1 cellular context compared by ENCODE assay signal in the genomic region with DNA sequence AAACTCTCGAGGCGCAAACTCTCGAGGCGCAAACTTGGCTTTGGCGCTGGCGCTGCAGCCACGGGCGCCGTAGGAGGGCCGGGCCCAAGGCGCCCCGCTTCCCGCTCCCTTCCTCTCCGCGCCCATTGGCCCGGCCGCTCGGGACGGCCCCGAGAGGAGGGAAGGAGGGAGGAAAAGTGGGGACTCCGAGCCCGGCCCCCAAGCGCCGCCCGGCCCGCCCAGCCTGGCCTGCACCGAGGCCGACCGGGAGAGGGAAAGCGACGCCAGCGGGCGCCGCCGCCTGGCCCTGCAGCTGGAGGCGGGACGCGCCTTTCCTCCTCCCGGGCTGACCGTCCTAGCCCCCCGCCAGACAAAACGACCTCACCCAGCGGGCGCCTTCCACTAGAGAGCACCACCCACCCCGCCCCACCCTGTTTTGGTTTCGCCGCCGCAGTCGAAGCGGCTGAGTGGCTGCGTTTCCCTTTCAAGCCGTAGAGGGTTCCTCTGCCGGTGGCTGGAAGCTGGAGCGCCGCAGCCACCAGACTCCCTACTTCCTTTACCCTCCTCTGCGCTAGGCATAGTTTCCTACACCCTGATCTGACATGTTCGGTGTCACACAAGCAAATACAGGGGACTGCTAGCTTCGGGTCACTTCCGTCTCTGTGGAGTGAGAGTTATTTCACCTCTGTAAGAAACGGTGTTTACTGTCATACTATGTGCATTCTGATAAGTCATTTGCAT.
TF ChIP-seq lines count a peak whose summit lies in the region.

A gene with protein sequence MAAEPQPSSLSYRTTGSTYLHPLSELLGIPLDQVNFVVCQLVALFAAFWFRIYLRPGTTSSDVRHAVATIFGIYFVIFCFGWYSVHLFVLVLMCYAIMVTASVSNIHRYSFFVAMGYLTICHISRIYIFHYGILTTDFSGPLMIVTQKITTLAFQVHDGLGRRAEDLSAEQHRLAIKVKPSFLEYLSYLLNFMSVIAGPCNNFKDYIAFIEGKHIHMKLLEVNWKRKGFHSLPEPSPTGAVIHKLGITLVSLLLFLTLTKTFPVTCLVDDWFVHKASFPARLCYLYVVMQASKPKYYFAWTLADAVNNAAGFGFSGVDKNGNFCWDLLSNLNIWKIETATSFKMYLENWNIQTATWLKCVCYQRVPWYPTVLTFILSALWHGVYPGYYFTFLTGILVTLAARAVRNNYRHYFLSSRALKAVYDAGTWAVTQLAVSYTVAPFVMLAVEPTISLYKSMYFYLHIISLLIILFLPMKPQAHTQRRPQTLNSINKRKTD (minus strand): TSS at position 78 of the 720 bp plus-strand sequence. CDS start 235 bp downstream, outside the sequence.

TF ChIP-seq in HepG2, 621 proteins besides CTCF, POLR2A, EP300 and RAD21 (continued from another document and continues in another):
- TF ChIP-seq, protein P1, sequence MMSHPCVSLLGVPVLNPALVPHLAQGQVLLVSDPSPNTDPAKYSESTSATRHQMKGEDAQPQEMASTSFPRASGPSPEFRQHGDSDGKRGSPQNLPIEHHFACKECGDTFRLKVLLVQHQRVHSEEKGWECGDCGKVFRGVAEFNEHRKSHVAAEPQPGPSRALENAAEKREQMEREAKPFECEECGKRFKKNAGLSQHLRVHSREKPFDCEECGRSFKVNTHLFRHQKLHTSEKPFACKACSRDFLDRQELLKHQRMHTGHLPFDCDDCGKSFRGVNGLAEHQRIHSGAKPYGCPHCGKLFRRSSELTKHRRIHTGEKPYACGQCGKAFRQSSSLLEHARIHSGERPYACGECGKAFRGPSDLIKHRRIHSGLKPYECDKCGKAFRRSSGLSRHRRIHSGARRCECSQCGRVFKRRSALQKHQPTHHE (CRISPR knock-in tag; IDR thresholded peaks at IDR 0.05; ENCODE audit: borderline replicate concordance) = peak; percentile 51; the same call in 1 of the 2 replicates
- TF ChIP-seq NR2C2 (CRISPR knock-in tag; IDR thresholded peaks at IDR 0.05; ENCODE audit: borderline replicate concordance) (no peak), ZFP82 (CRISPR knock-in tag; IDR thresholded peaks at IDR 0.05; ENCODE audit: borderline replicate concordance) (no peak), ZNF256 (CRISPR knock-in tag; conservative IDR thresholded peaks at IDR 0.05) (no peak), FOXP1 (IDR thresholded peaks at IDR 0.05) (no peak), FOXP1 (CRISPR knock-in tag; IDR thresholded peaks at IDR 0.05) (no peak), TOPORS (CRISPR knock-in tag; IDR thresholded peaks at IDR 0.05) (peak; percentile 73; the same call in 1 of the 2 replicates), KAT2B (IDR thresholded peaks at IDR 0.05; ENCODE audit: borderline replicate concordance, low read depth, low read length) (no peak), ZNF850 (CRISPR knock-in tag; conservative IDR thresholded peaks at IDR 0.05) (no peak), ZNF34 (CRISPR knock-in tag; IDR thresholded peaks at IDR 0.05; ENCODE audit: borderline replicate concordance) (no peak), PPARG (CRISPR knock-in tag; conservative IDR thresholded peaks at IDR 0.05) (no peak), NFE2 (CRISPR knock-in tag; IDR thresholded peaks at IDR 0.05) (no peak), KDM2A (CRISPR knock-in tag; IDR thresholded peaks at IDR 0.05; ENCODE audit: borderline replicate concordance, low read depth) (no peak), ZSCAN20 (CRISPR knock-in tag; IDR thresholded peaks at IDR 0.05; ENCODE audit: borderline replicate concordance) (0 out of 2 replicates have a peak, but pooled peaks have one; percentile 73), PCBP1 (IDR thresholded peaks at IDR 0.05; ENCODE audit: borderline replicate concordance, low read depth, low read length) (no peak), ZNF598 (CRISPR knock-in tag; IDR thresholded peaks at IDR 0.05; ENCODE audit: borderline replicate concordance) (0 out of 2 replicates have a peak, but pooled peaks have one; percentile 48), EEA1 (CRISPR knock-in tag; IDR thresholded peaks at IDR 0.05; ENCODE audit: borderline replicate concordance) (peak; percentile 67; the same call in 1 of the 2 replicates), MEIS1 (CRISPR knock-in tag; IDR thresholded peaks at IDR 0.05; ENCODE audit: borderline replicate concordance) (no peak), SRSF4 (IDR thresholded peaks at IDR 0.05; ENCODE audit: low read depth, low read length, poor library complexity, severe bottlenecking) (no peak), NFE2L1 (CRISPR knock-in tag; IDR thresholded peaks at IDR 0.05; ENCODE audit: borderline replicate concordance) (no peak), DNMT1 (CRISPR knock-in tag; IDR thresholded peaks at IDR 0.05) (0 out of 2 replicates have a peak, but pooled peaks have one; percentile 34), NRL (CRISPR knock-in tag; IDR thresholded peaks at IDR 0.05; ENCODE audit: borderline replicate concordance) (0 out of 2 replicates have a peak, but pooled peaks have one; percentile 49), CENPX (CRISPR knock-in tag; IDR thresholded peaks at IDR 0.05) (no peak), ZMAT3 (CRISPR knock-in tag; conservative IDR thresholded peaks at IDR 0.05) (0 out of 2 replicates have a peak, but pooled peaks have one; percentile 28), EED (CRISPR knock-in tag; IDR thresholded peaks at IDR 0.05) (no peak; the same call in 1 of the 2 replicates), AGO2 (optimal IDR thresholded peaks at IDR 0.05; ENCODE audit: low read depth, low read length) (no peak), SALL2 (CRISPR knock-in tag; IDR thresholded peaks at IDR 0.05) (0 out of 2 replicates have a peak, but pooled peaks have one; percentile 33), PHF21A (CRISPR knock-in tag; IDR thresholded peaks at IDR 0.05) (no peak), STAT5B (CRISPR knock-in tag; IDR thresholded peaks at IDR 0.05) (no peak), SRF (IDR thresholded peaks at IDR 0.05; ENCODE audit: low read depth, low read length) (no peak), MED8 (CRISPR knock-in tag; IDR thresholded peaks at IDR 0.05; ENCODE audit: insufficient replicate concordance) (no peak), ZFP36L2 (CRISPR knock-in tag; IDR thresholded peaks at IDR 0.05) (no peak)
- TF ChIP-seq, protein P2, sequence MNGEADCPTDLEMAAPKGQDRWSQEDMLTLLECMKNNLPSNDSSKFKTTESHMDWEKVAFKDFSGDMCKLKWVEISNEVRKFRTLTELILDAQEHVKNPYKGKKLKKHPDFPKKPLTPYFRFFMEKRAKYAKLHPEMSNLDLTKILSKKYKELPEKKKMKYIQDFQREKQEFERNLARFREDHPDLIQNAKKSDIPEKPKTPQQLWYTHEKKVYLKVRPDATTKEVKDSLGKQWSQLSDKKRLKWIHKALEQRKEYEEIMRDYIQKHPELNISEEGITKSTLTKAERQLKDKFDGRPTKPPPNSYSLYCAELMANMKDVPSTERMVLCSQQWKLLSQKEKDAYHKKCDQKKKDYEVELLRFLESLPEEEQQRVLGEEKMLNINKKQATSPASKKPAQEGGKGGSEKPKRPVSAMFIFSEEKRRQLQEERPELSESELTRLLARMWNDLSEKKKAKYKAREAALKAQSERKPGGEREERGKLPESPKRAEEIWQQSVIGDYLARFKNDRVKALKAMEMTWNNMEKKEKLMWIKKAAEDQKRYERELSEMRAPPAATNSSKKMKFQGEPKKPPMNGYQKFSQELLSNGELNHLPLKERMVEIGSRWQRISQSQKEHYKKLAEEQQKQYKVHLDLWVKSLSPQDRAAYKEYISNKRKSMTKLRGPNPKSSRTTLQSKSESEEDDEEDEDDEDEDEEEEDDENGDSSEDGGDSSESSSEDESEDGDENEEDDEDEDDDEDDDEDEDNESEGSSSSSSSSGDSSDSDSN (CRISPR knock-in tag; IDR thresholded peaks at IDR 0.05) = peak; percentile 86; the same call in 1 of the 2 replicates
- TF ChIP-seq, protein P3, sequence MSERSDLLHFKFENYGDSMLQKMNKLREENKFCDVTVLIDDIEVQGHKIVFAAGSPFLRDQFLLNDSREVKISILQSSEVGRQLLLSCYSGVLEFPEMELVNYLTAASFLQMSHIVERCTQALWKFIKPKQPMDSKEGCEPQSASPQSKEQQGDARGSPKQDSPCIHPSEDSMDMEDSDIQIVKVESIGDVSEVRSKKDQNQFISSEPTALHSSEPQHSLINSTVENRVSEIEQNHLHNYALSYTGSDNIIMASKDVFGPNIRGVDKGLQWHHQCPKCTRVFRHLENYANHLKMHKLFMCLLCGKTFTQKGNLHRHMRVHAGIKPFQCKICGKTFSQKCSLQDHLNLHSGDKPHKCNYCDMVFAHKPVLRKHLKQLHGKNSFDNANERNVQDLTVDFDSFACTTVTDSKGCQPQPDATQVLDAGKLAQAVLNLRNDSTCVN (CRISPR knock-in tag; IDR thresholded peaks at IDR 0.05; ENCODE audit: borderline replicate concordance) = no peak
- TF ChIP-seq, protein P4, sequence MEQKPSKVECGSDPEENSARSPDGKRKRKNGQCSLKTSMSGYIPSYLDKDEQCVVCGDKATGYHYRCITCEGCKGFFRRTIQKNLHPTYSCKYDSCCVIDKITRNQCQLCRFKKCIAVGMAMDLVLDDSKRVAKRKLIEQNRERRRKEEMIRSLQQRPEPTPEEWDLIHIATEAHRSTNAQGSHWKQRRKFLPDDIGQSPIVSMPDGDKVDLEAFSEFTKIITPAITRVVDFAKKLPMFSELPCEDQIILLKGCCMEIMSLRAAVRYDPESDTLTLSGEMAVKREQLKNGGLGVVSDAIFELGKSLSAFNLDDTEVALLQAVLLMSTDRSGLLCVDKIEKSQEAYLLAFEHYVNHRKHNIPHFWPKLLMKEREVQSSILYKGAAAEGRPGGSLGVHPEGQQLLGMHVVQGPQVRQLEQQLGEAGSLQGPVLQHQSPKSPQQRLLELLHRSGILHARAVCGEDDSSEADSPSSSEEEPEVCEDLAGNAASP (CRISPR knock-in tag; IDR thresholded peaks at IDR 0.05; ENCODE audit: borderline replicate concordance) = no peak
- TF ChIP-seq, protein P5, sequence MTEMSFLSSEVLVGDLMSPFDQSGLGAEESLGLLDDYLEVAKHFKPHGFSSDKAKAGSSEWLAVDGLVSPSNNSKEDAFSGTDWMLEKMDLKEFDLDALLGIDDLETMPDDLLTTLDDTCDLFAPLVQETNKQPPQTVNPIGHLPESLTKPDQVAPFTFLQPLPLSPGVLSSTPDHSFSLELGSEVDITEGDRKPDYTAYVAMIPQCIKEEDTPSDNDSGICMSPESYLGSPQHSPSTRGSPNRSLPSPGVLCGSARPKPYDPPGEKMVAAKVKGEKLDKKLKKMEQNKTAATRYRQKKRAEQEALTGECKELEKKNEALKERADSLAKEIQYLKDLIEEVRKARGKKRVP (CRISPR knock-in tag; IDR thresholded peaks at IDR 0.05) = no peak
- TF ChIP-seq, protein P6, sequence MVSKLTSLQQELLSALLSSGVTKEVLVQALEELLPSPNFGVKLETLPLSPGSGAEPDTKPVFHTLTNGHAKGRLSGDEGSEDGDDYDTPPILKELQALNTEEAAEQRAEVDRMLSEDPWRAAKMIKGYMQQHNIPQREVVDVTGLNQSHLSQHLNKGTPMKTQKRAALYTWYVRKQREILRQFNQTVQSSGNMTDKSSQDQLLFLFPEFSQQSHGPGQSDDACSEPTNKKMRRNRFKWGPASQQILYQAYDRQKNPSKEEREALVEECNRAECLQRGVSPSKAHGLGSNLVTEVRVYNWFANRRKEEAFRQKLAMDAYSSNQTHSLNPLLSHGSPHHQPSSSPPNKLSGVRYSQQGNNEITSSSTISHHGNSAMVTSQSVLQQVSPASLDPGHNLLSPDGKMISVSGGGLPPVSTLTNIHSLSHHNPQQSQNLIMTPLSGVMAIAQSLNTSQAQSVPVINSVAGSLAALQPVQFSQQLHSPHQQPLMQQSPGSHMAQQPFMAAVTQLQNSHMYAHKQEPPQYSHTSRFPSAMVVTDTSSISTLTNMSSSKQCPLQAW (CRISPR knock-in tag; IDR thresholded peaks at IDR 0.05) = no peak
- TF ChIP-seq, protein P7, sequence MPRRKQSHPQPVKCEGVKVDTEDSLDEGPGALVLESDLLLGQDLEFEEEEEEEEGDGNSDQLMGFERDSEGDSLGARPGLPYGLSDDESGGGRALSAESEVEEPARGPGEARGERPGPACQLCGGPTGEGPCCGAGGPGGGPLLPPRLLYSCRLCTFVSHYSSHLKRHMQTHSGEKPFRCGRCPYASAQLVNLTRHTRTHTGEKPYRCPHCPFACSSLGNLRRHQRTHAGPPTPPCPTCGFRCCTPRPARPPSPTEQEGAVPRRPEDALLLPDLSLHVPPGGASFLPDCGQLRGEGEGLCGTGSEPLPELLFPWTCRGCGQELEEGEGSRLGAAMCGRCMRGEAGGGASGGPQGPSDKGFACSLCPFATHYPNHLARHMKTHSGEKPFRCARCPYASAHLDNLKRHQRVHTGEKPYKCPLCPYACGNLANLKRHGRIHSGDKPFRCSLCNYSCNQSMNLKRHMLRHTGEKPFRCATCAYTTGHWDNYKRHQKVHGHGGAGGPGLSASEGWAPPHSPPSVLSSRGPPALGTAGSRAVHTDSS (CRISPR knock-in tag; conservative IDR thresholded peaks at IDR 0.05) = no peak
- TF ChIP-seq, protein P8, sequence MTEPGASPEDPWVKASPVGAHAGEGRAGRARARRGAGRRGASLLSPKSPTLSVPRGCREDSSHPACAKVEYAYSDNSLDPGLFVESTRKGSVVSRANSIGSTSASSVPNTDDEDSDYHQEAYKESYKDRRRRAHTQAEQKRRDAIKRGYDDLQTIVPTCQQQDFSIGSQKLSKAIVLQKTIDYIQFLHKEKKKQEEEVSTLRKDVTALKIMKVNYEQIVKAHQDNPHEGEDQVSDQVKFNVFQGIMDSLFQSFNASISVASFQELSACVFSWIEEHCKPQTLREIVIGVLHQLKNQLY (CRISPR knock-in tag; IDR thresholded peaks at IDR 0.05) = no peak
- TF ChIP-seq, protein P9, sequence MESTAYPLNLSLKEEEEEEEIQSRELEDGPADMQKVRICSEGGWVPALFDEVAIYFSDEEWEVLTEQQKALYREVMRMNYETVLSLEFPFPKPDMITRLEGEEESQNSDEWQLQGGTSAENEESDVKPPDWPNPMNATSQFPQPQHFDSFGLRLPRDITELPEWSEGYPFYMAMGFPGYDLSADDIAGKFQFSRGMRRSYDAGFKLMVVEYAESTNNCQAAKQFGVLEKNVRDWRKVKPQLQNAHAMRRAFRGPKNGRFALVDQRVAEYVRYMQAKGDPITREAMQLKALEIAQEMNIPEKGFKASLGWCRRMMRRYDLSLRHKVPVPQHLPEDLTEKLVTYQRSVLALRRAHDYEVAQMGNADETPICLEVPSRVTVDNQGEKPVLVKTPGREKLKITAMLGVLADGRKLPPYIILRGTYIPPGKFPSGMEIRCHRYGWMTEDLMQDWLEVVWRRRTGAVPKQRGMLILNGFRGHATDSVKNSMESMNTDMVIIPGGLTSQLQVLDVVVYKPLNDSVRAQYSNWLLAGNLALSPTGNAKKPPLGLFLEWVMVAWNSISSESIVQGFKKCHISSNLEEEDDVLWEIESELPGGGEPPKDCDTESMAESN (CRISPR knock-in tag; conservative IDR thresholded peaks at IDR 0.05) = peak; percentile 39; the same call in 1 of the 2 replicates
